25 cellular contexts compared by ENCODE assay signal in genomic region chr1:6971699-6972098, GRCh38.
DNase-seq lines count a peak whose midpoint lies in the region; ATAC-seq, FAIRE-seq and TF ChIP-seq lines count a peak whose summit lies in the region.
"Had no signal": no experiment of that assay in that cellular context is flagged by ENCODE, and none has a peak within 500 bp of the region (broad histone marks: within the 10 kb centered on the region; RNA-seq: fewer than 3 reads in every experiment).

No MANE protein-coding gene starts in this region.

- no peaks in the 10 kb centered on the region for H3K79me2 ChIP-seq in smooth muscle cell (ENCODE audit: low read depth)

- no peak overlapping the region for H2BK12ac ChIP-seq in neuronal stem cell (ENCODE audit: low read length)

- peaks cover 0 to 3% (median 0%) of the 10 kb centered on the region in 11 donors for H3K9me3 Mint-ChIP-seq in naive thymus-derived CD4-positive, alpha-beta T cell
- H3K9me3 Mint-ChIP-seq: CD8-positive, alpha-beta T cell had no signal

- H2AFZ ChIP-seq in neuronal stem cell (ENCODE audit: low read length) = no peak overlapping the region
- H2AFZ ChIP-seq in smooth muscle cell (ENCODE audit: low read depth) = peak overlapping the region; percentile 21

- no peak overlapping the region for H2BK120ac ChIP-seq in neuronal stem cell (ENCODE audit: low read depth, low read length)

- H3K23ac ChIP-seq in neuronal stem cell (ENCODE audit: low read depth, low read length, poor library complexity) = no peak overlapping the region

- no peaks in the 10 kb centered on the region for H3K36me3 Mint-ChIP-seq in naive thymus-derived CD4-positive, alpha-beta T cell
- H3K36me3 Mint-ChIP-seq: CD8-positive, alpha-beta T cell had no signal

- no peak for FAIRE-seq in kidney (lab: Jason Lieb, UNC)
- FAIRE-seq: GM18507, H1, HepG2, K562, RCC 7860 had no signal

- no peaks in the 10 kb centered on the region for H3K36me3 ChIP-seq in kidney (ENCODE audit: control insufficient read depth in 1 of 2, insufficient read depth in 2 of 2, low read length in 2 of 2)
- H3K36me3 ChIP-seq in neuronal stem cell (replicated peaks in 1 of 2; ENCODE audit: control insufficient read depth in 2 of 2, insufficient read depth in 2 of 2, low read length in 2 of 2) = no peaks in the 10 kb centered on the region
- no peaks in the 10 kb centered on the region for H3K36me3 ChIP-seq in smooth muscle cell (ENCODE audit: low read depth)
- no peaks in the 10 kb centered on the region for H3K36me3 ChIP-seq in naive thymus-derived CD4-positive, alpha-beta T cell (ENCODE audit: control insufficient read depth in 2 of 3, insufficient read depth in 3 of 3, low read length in 3 of 3)
- H3K36me3 ChIP-seq: MG63 had no signal

- H3F3A ChIP-seq in smooth muscle cell (ENCODE audit: low read depth) = no peaks in the 10 kb centered on the region

- H3K79me1 ChIP-seq in neuronal stem cell (ENCODE audit: low read depth, low read length) = no peaks in the 10 kb centered on the region

- H2BK15ac ChIP-seq in neuronal stem cell (ENCODE audit: low read length) = no peak overlapping the region

- H3K27me3 ChIP-seq in neuronal stem cell (ENCODE audit: control insufficient read depth in 3 of 3, insufficient read depth in 3 of 3, low read depth in 1 of 3, low read length in 3 of 3) = peaks cover 0 to 42% (median 0%) of the 10 kb centered on the region in 3 experiments
- no peaks in the 10 kb centered on the region for H3K27me3 ChIP-seq in smooth muscle cell (ENCODE audit: low read depth)
- no peaks in the 10 kb centered on the region for H3K27me3 ChIP-seq in naive thymus-derived CD4-positive, alpha-beta T cell (ENCODE audit: control insufficient read depth in 2 of 2, insufficient read depth in 2 of 2, low read length in 2 of 2)
- H3K27me3 ChIP-seq: MG63 had no signal

- H2BK5ac ChIP-seq in neuronal stem cell (ENCODE audit: low read length) = no peak overlapping the region

- no peak overlapping the region for H3K4ac ChIP-seq in neuronal stem cell (ENCODE audit: low read length)

- H2AK5ac ChIP-seq in neuronal stem cell (ENCODE audit: low read depth, low read length) = no peak overlapping the region

- H3K27ac ChIP-seq in kidney (ENCODE audit: low read depth in 2 of 2, low read length in 2 of 2) (no peak overlapping the region), neuronal stem cell (replicated peaks; ENCODE audit: low read length) (no peak overlapping the region), smooth muscle cell (ENCODE audit: low read depth) (peak overlapping the region; percentile 64)
- H3K27ac ChIP-seq in naive thymus-derived CD4-positive, alpha-beta T cell (ENCODE audit: low read depth, low read length) = no peak overlapping the region
- H3K27ac ChIP-seq: HL-60 had no signal

- CTCF ChIA-PET in HEK293T (lab: Yijun Ruan, JAX) = no interaction called here
- CTCF ChIA-PET in naive thymus-derived CD4-positive, alpha-beta T cell (lab: Charles Lee) = no interaction called here

- no peak overlapping the region for H3K4me3 Mint-ChIP-seq in naive thymus-derived CD4-positive, alpha-beta T cell
- H3K4me3 Mint-ChIP-seq: CD8-positive, alpha-beta T cell had no signal

- H3K4me3 ChIP-seq in kidney (ENCODE audit: low read length in 2 of 2) (no peak overlapping the region), neuronal stem cell (ENCODE audit: low read length in 2 of 2) (no peak overlapping the region), smooth muscle cell (no peak overlapping the region)
- no peak overlapping the region for H3K4me3 ChIP-seq in naive thymus-derived CD4-positive, alpha-beta T cell (ENCODE audit: low read length)
- H3K4me3 ChIP-seq: K562, MG63 had no signal

- POLR2A ChIA-PET in HEK293T (lab: Yijun Ruan, JAX) = no interaction called here
- POLR2A ChIA-PET in naive thymus-derived CD4-positive, alpha-beta T cell (lab: Charles Lee) = no interaction called here

- no CpG with 5 or more reads among the region's 11 CpGs for WGBS in neuronal stem cell (ENCODE audit: extremely low coverage in 2 of 2, insufficient read length in 2 of 2, insufficient replicate concordance in 1 of 2), 2 donors
- 89% methylated on average over 11 of the region's 11 CpGs for WGBS in smooth muscle cell (ENCODE audit: low lambda C conversion rate)

- H4K20me1 ChIP-seq in smooth muscle cell (ENCODE audit: low read depth) = no peaks in the 10 kb centered on the region

- H3K4me1 ChIP-seq in kidney (ENCODE audit: control insufficient read depth in 1 of 2, insufficient read depth in 1 of 2, low read depth in 1 of 2, low read length in 2 of 2) = no peaks in the 10 kb centered on the region
- peaks cover 0 to 17% of the 10 kb centered on the region in 2 donors for H3K4me1 ChIP-seq in neuronal stem cell (ENCODE audit: control insufficient read depth in 2 of 2, insufficient read depth in 1 of 2, low read depth in 1 of 2, low read length in 2 of 2)
- no peaks in the 10 kb centered on the region for H3K4me1 ChIP-seq in smooth muscle cell (ENCODE audit: low read depth)
- H3K4me1 ChIP-seq in naive thymus-derived CD4-positive, alpha-beta T cell (ENCODE audit: control insufficient read depth in 2 of 2, insufficient read depth in 2 of 2, low read length in 2 of 2) = peaks cover 0 to 21% of the 10 kb centered on the region in 2 donors

- H4K91ac ChIP-seq in neuronal stem cell (ENCODE audit: low read depth, low read length, poor library complexity) = no peak overlapping the region

- intact Hi-C loops in cardiac septum (cut with DNase I) = no loop called here
- intact Hi-C loops in Right ventricle myocardium inferior (cut with DNase I) = no loop called here
- intact Hi-C loops in kidney (cut with DNase I) = no loop called here
- intact Hi-C loops in naive thymus-derived CD4-positive, alpha-beta T cell (cut with micrococcal nuclease) = no loop called here

- peak overlapping the region; percentile 58 for H3K18ac ChIP-seq in neuronal stem cell (ENCODE audit: low read length)

- H3K9ac ChIP-seq in kidney (ENCODE audit: low read length in 2 of 2) = no peak overlapping the region
- H3K9ac ChIP-seq in neuronal stem cell (ENCODE audit: low read depth, low read length, poor library complexity) = no peak overlapping the region
- H3K9ac ChIP-seq in smooth muscle cell (ENCODE audit: low read depth) = peak overlapping the region; percentile 65

- H3K27me3 Mint-ChIP-seq in naive thymus-derived CD4-positive, alpha-beta T cell = peaks cover 10 to 26% (median 18%) of the 10 kb centered on the region in 5 donors

- H3K9me3 ChIP-seq in kidney (ENCODE audit: control insufficient read depth in 1 of 2, low read length in 2 of 2) = no peaks in the 10 kb centered on the region
- H3K9me3 ChIP-seq in neuronal stem cell (replicated peaks in 1 of 2; ENCODE audit: control insufficient read depth in 2 of 2, insufficient read depth in 1 of 2, low read depth in 1 of 2, low read length in 2 of 2) = no peaks in the 10 kb centered on the region
- no peaks in the 10 kb centered on the region for H3K9me3 ChIP-seq in smooth muscle cell (replicated peaks; ENCODE audit: low read depth)
- no peaks in the 10 kb centered on the region for H3K9me3 ChIP-seq in naive thymus-derived CD4-positive, alpha-beta T cell (ENCODE audit: control insufficient read depth in 2 of 3, low read length in 3 of 3)
- H3K9me3 ChIP-seq: MG63 had no signal

- no peak for ATAC-seq in Right ventricle myocardium inferior
- no peak for ATAC-seq in naive thymus-derived CD4-positive, alpha-beta T cell
- ATAC-seq: CD8-positive, alpha-beta T cell; HepG2; K562 had no signal

- H3K4me1 Mint-ChIP-seq in naive thymus-derived CD4-positive, alpha-beta T cell = peaks cover 14 to 25% (median 22%) of the 10 kb centered on the region in 7 donors

- DNase-seq in cardiac septum (ENCODE audit: low spot score) (peak; percentile 51), Right ventricle myocardium inferior (ENCODE audit: missing footprints) (no peak), kidney (peak; percentile 47), neuronal stem cell (ENCODE audit: low spot score) (no peak), smooth muscle cell (lab: John Stamatoyannopoulos, UW; ENCODE audit: unreplicated experiment) (no peak), HEK293T (ENCODE audit: extremely low spot score) (no peak), NCI-H2171 (lab: John Stamatoyannopoulos, UW) (no peak)
- DNase-seq in naive thymus-derived CD4-positive, alpha-beta T cell = no peak
- DNase-seq: 8988T; C1 segment of cervical spinal cord; CD8-positive, alpha-beta T cell; DMS53; GDM1; MG63; NCI-H1417; NCI-H1694 treated with DMSO at 0.1 percent for 48 hours; NCI-H2081 treated with DMSO at 0.1 percent for 48 hours; NCI-H446 treated with DMSO at 0.1 percent for 48 hours; NCI-H526 treated with DMSO at 0.1 percent for 48 hours had no signal

- H4K8ac ChIP-seq in neuronal stem cell (ENCODE audit: low read depth, low read length) = no peak overlapping the region

- no peak overlapping the region for H3K14ac ChIP-seq in neuronal stem cell (ENCODE audit: low read length)

- TF ChIP-seq CTCF in kidney (IDR thresholded peaks at IDR 0.05; ENCODE audit: borderline replicate concordance, extremely low read depth, insufficient read depth) (no peak), smooth muscle cell (IDR thresholded peaks at IDR 0.05; ENCODE audit: borderline replicate concordance, insufficient read depth, poor library complexity, severe bottlenecking) (no peak)

- H3K4me2 ChIP-seq in neuronal stem cell (ENCODE audit: insufficient read depth, low read length, poor library complexity, severe bottlenecking) (no peak overlapping the region), smooth muscle cell (peak overlapping the region; percentile 36)

- no peak overlapping the region for H3K27ac Mint-ChIP-seq in naive thymus-derived CD4-positive, alpha-beta T cell
- H3K27ac Mint-ChIP-seq: CD8-positive, alpha-beta T cell had no signal

TF ChIP-seq in HEK293T, 16 proteins besides CTCF, POLR2A, EP300 and RAD21 (continues in another document):
- no peak for TF ChIP-seq FOXK2 (IDR thresholded peaks at IDR 0.05)
- TF ChIP-seq PKNOX1 (IDR thresholded peaks at IDR 0.05) = no peak
- no peak for TF ChIP-seq CTBP1 (IDR thresholded peaks at IDR 0.05; ENCODE audit: borderline replicate concordance)
- no peak for TF ChIP-seq SUZ12 (IDR thresholded peaks at IDR 0.05)
- TF ChIP-seq TARDBP (IDR thresholded peaks at IDR 0.05) = no peak
- no peak for TF ChIP-seq NFRKB (IDR thresholded peaks at IDR 0.05)
- TF ChIP-seq BHLHE40 (IDR thresholded peaks at IDR 0.05; ENCODE audit: borderline replicate concordance) = no peak
- no peak for TF ChIP-seq ARNT (IDR thresholded peaks at IDR 0.05)
- TF ChIP-seq FOXM1 (IDR thresholded peaks at IDR 0.05; ENCODE audit: borderline replicate concordance) = no peak
- TF ChIP-seq HDGF (IDR thresholded peaks at IDR 0.05; ENCODE audit: borderline replicate concordance) = no peak
- no peak for TF ChIP-seq ELF4 (IDR thresholded peaks at IDR 0.05)

Comparison
In these comparisons a context has a peak if more than half of its experiments do, and no peak if none do; other contexts are left out.
1. DNase-seq: peak in cardiac septum (single experiment) and kidney (single experiment); none in Right ventricle myocardium inferior (single experiment), neuronal stem cell (single experiment), smooth muscle cell (single experiment), HEK293T (single experiment), naive thymus-derived CD4-positive, alpha-beta T cell (0 of 9) and NCI-H2171 (single experiment).